In genomic region chr2:133531382-133531781, GRCh38 we compare ENCODE assay signal across 32 cellular contexts. TPM values are rescaled to one million over a fixed set of nuclear protein-coding genes. Genes with fewer than 3 reads are reported as not detected.
"Had no signal": no experiment of that assay in that cellular context is flagged by ENCODE, and none has a peak within 500 bp of the region (broad histone marks: within the 10 kb centered on the region; RNA-seq: fewer than 3 reads in every experiment).

No MANE protein-coding gene starts in this region.

- H3K4me2 ChIP-seq: PC-9 had no signal

- H3K36me3 ChIP-seq: adrenal gland, breast epithelium had no signal

- H3K4me1 ChIP-seq: adrenal gland, body of pancreas, breast epithelium had no signal

- H3K36me3 Mint-ChIP-seq: activated CD4-positive, alpha-beta memory T cell treated with anti-CD3 and anti-CD28 coated beads for 36 hours; activated naive CD4-positive, alpha-beta T cell treated with anti-CD3 and anti-CD28 coated beads, Interleukin-2, amount 50 U/mL, for 72 hours had no signal

- DNase-seq: activated B cell treated with CpG ODN at 0.5 μM for 24 hours; activated CD4-positive, alpha-beta memory T cell treated with anti-CD3 and anti-CD28 coated beads for 36 hours; activated CD4-positive, alpha-beta T cell treated with anti-CD3 and anti-CD28 coated beads for 4 hours; activated CD4-positive, alpha-beta T cell treated with anti-CD3 and anti-CD28 coated beads, Interleukin-2, amount 50 U/mL, for 1 hour; activated CD4-positive, CD25-positive, alpha-beta regulatory T cell treated with anti-CD3 and anti-CD28 coated beads, Interleukin-2, amount 50 U/mL, for 72 hours; activated CD8-positive, alpha-beta memory T cell treated with anti-CD3 and anti-CD28 coated beads, Interleukin-2, amount 50 U/mL, for 4 hours; activated gamma-delta T cell treated with Interleukin-2 at 50 U/mL for 16 hours; activated naive CD4-positive, alpha-beta T cell treated with anti-CD3 and anti-CD28 coated beads for 36 hours; activated T-cell treated with anti-CD3 and anti-CD28 coated beads for 4 hours; activated T-cell treated with anti-CD3 and anti-CD28 coated beads, Interleukin-2, amount 50 U/mL, for 4 hours; adrenal gland; body of pancreas; MV-4-11; NCI-H1092; NCI-H1436 treated with DMSO at 0.1 percent for 48 hours; NCI-H1694 treated with DMSO at 0.1 percent for 48 hours; NCI-H2029; NCI-H345; NCI-H524 treated with DMSO at 0.1 percent for 48 hours; PC-9; SIG-M5; SW 1271; T-helper 1 cell; T-helper 2 cell; T-helper 9 cell had no signal

- H2AFZ ChIP-seq: PC-9 had no signal

- H3K4me3 Mint-ChIP-seq: activated B cell treated with CpG ODN at 0.5 μM for 24 hours; activated CD4-positive, alpha-beta memory T cell treated with anti-CD3 and anti-CD28 coated beads for 36 hours; activated naive CD4-positive, alpha-beta T cell treated with anti-CD3 and anti-CD28 coated beads for 36 hours; activated T-cell treated with anti-CD3 and anti-CD28 coated beads, Interleukin-2, amount 50 U/mL, for 4 hours; activated T-helper 1 cell treated with anti-CD3 and anti-CD28 coated beads, Interleukin-12 subunit alpha, Interleukin-12 subunit beta, Interleukin-2, Interleukin-4 antibody, amounts not matched to agents 30 ng/mL and 10 ng/mL and 1 ng/mL, durations not matched to agents 14 hours and 24 hours and 36 hours had no signal

- H3K27ac Mint-ChIP-seq: activated B cell treated with CpG ODN at 0.5 μM for 24 hours; activated CD4-positive, alpha-beta memory T cell treated with anti-CD3 and anti-CD28 coated beads for 36 hours; activated naive CD4-positive, alpha-beta T cell treated with anti-CD3 and anti-CD28 coated beads for 36 hours; activated naive CD4-positive, alpha-beta T cell treated with anti-CD3 and anti-CD28 coated beads, Interleukin-2, amount 50 U/mL, for 72 hours; activated T-helper 1 cell treated with anti-CD3 and anti-CD28 coated beads, Interleukin-12 subunit alpha, Interleukin-12 subunit beta, Interleukin-2, Interleukin-4 antibody, amounts not matched to agents 30 ng/mL and 10 ng/mL and 1 ng/mL, durations not matched to agents 14 hours and 24 hours and 36 hours had no signal

- H3K27me3 ChIP-seq: adrenal gland, body of pancreas, breast epithelium had no signal

- H3K27me3 Mint-ChIP-seq: activated CD4-positive, alpha-beta memory T cell treated with anti-CD3 and anti-CD28 coated beads for 36 hours had no signal

- H3K27ac ChIP-seq: adrenal gland, body of pancreas, breast epithelium, PC-9, RWPE1, VCaP had no signal

- H3K4me3 ChIP-seq: adrenal gland, body of pancreas, breast epithelium, PC-9 had no signal

- H3K9me3 Mint-ChIP-seq: activated B cell treated with CpG ODN at 0.5 μM for 24 hours; activated CD4-positive, alpha-beta memory T cell treated with anti-CD3 and anti-CD28 coated beads for 36 hours; activated T-cell treated with anti-CD3 and anti-CD28 coated beads, Interleukin-2, amount 50 U/mL, for 4 hours; activated T-helper 1 cell treated with anti-CD3 and anti-CD28 coated beads, Interleukin-12 subunit alpha, Interleukin-12 subunit beta, Interleukin-2, Interleukin-4 antibody, amounts not matched to agents 30 ng/mL and 10 ng/mL and 1 ng/mL, durations not matched to agents 14 hours and 24 hours and 36 hours had no signal

- H3K9me3 ChIP-seq: adrenal gland, body of pancreas, breast epithelium had no signal

- H3K4me1 Mint-ChIP-seq: activated B cell treated with CpG ODN at 0.5 μM for 24 hours had no signal

RNA-seq across cellular contexts. Expression of gene NCKAP5, which starts 36.9 kb away (rescaled TPM):
- total RNA-seq: activated B cell treated with CpG ODN at 0.5 μM for 24 hours; activated CD4-positive, alpha-beta memory T cell treated with anti-CD3 and anti-CD28 coated beads for 36 hours; activated naive CD4-positive, alpha-beta T cell treated with anti-CD3 and anti-CD28 coated beads for 36 hours; activated naive CD4-positive, alpha-beta T cell treated with anti-CD3 and anti-CD28 coated beads, Interleukin-2, amount 50 U/mL, for 72 hours; activated T-helper 1 cell treated with anti-CD3 and anti-CD28 coated beads, Interleukin-12 subunit alpha, Interleukin-12 subunit beta, Interleukin-2, Interleukin-4 antibody, amounts not matched to agents 30 ng/mL and 10 ng/mL and 1 ng/mL, durations not matched to agents 14 hours and 24 hours and 36 hours; MCF 10A; OCI-LY7; PC-9 had no signal
